ENCODE assay signal across 13 cellular contexts in genomic region chr11:3052567-3052966, GRCh38. TPM values are rescaled to one million over a fixed set of nuclear protein-coding genes. Genes with fewer than 3 reads are reported as not detected.
DNase-seq lines count a peak whose midpoint lies in the region; ATAC-seq and TF ChIP-seq lines count a peak whose summit lies in the region.
"Had no signal": no experiment of that assay in that cellular context is flagged by ENCODE, and none has a peak within 500 bp of the region (broad histone marks: within the 10 kb centered on the region; RNA-seq: fewer than 3 reads in every experiment).

No MANE protein-coding gene starts in this region.

- DNase-seq in CD14-positive monocyte (ENCODE audit: low spot score) (no peak), H9 (no peak), SK-N-MC (ENCODE audit: low read depth, low spot score) (no peak), neural crest cell (ENCODE audit: low read depth, low spot score) (no peak), NCI-H1694 treated with DMSO at 0.1 percent for 48 hours (lab: John Stamatoyannopoulos, UW) (no peak), CD1c-positive myeloid dendritic cell (ENCODE audit: extremely low spot score) (no peak)
- DNase-seq: activated naive CD4-positive, alpha-beta T cell; GDM1; left colon; SHP77 treated with DMSO at 0.1 percent for 48 hours; stimulated activated CD4-positive, alpha-beta T cell treated with anti-CD3 and anti-CD28 coated beads, Interleukin-2, amount 100 ng/mL, for 48 hours had no signal

- H2BK5ac ChIP-seq in H9 (ENCODE audit: insufficient read length, low read length) = no peak overlapping the region

- no peak overlapping the region for H2BK12ac ChIP-seq in H9 (ENCODE audit: insufficient read length, low read depth, low read length)

- H2BK15ac ChIP-seq in H9 (ENCODE audit: low read depth, low read length) = no peak overlapping the region

- no peak overlapping the region for H2BK120ac ChIP-seq in H9 (ENCODE audit: low read depth, low read length, poor library complexity, severe bottlenecking)

- H3K14ac ChIP-seq in H9 (ENCODE audit: insufficient read depth, low read length) = no peak overlapping the region

- H3K79me2 ChIP-seq in H9 (ENCODE audit: insufficient read depth, low read length) = peaks cover 38% of the 10 kb centered on the region; the same call in 1 of the 2 replicates

- H3K9ac ChIP-seq in H9 (ENCODE audit: extremely low read depth, insufficient read length, low read length) = no peak overlapping the region
- H3K9ac ChIP-seq in SK-N-MC (ENCODE audit: insufficient read length) = no peak overlapping the region

- peak overlapping the region; percentile 65 for H3K4me3 ChIP-seq in SK-N-MC
- H3K4me3 ChIP-seq: HAP-1 had no signal

- H3K18ac ChIP-seq in H9 (ENCODE audit: insufficient read length, low read depth, low read length) = no peak overlapping the region

- H3K36me3 ChIP-seq in SK-N-MC (ENCODE audit: insufficient read depth, low read length) = peaks cover 42% of the 10 kb centered on the region; the same call in 1 of the 2 replicates

- no peak overlapping the region for H3K56ac ChIP-seq in H9 (ENCODE audit: insufficient read length, low read depth, low read length)

- no peaks in the 10 kb centered on the region for H3K9me3 ChIP-seq in H9 (ENCODE audit: control insufficient read depth, low read depth, low read length)
- H3K9me3 ChIP-seq in SK-N-MC (ENCODE audit: low read depth, low read length) = no peaks in the 10 kb centered on the region
- H3K9me3 ChIP-seq: HAP-1 had no signal

- peaks cover 5% of the 10 kb centered on the region for H3K23me2 ChIP-seq in H9 (ENCODE audit: insufficient read length, low read depth, low read length, poor library complexity, severe bottlenecking)

- H4K91ac ChIP-seq in H9 (ENCODE audit: insufficient read length, low read depth, low read length) = no peak overlapping the region

- peaks cover 0 to 4% (median 0%) of the 10 kb centered on the region in 7 donors for H3K9me3 Mint-ChIP-seq in CD14-positive monocyte
- H3K9me3 Mint-ChIP-seq in H9 = no peaks in the 10 kb centered on the region
- H3K9me3 Mint-ChIP-seq in neural crest cell = no peaks in the 10 kb centered on the region

- H3K23ac ChIP-seq in H9 (ENCODE audit: insufficient read length, low read depth, low read length) = no peak overlapping the region

- H2AFZ ChIP-seq in H9 (ENCODE audit: low read length) = no peak overlapping the region

- no CpG with 5 or more reads among the region's 11 CpGs for WGBS in H9 (ENCODE audit: extremely low coverage, insufficient read length, low lambda C conversion rate)

- H3T11ph ChIP-seq in H9 (ENCODE audit: low read length) = no peak overlapping the region

- TF ChIP-seq CTCF in CD14-positive monocyte (IDR thresholded peaks at IDR 0.05) (no peak), H9 (conservative IDR thresholded peaks at IDR 0.05) (no peak), neural crest cell (conservative IDR thresholded peaks at IDR 0.05) (no peak)

- peaks cover 30 to 42% of the 10 kb centered on the region in 2 donors for H3K36me3 Mint-ChIP-seq in CD14-positive monocyte
- H3K36me3 Mint-ChIP-seq in H9 (ENCODE audit: insufficient read depth in 1 of 3, low read depth in 3 of 3) = peaks cover 9 to 36% (median 33%) of the 10 kb centered on the region in 3 experiments; a peak in 6 of 7 replicates
- no peaks in the 10 kb centered on the region for H3K36me3 Mint-ChIP-seq in neural crest cell (ENCODE audit: low read depth)

- no peak overlapping the region for H2AK5ac ChIP-seq in H9 (ENCODE audit: insufficient read length, low read length)

- no peak overlapping the region for H4K8ac ChIP-seq in H9 (replicated peaks; ENCODE audit: insufficient read length, low read depth, low read length)

- no peak overlapping the region for H2BK20ac ChIP-seq in H9 (ENCODE audit: low read depth, low read length, poor library complexity, severe bottlenecking)

- intact Hi-C loops in CD14-positive monocyte (cut with micrococcal nuclease) = no loop called here

- H4K5ac ChIP-seq in H9 (ENCODE audit: insufficient read length, low read depth, low read length) = no peak overlapping the region

- peaks cover 0 to 1% (median 0%) of the 10 kb centered on the region in 3 donors for H3K27me3 Mint-ChIP-seq in CD14-positive monocyte (ENCODE audit: low read depth in 3 of 3)
- no peaks in the 10 kb centered on the region for H3K27me3 Mint-ChIP-seq in H9 (ENCODE audit: low read depth)
- H3K27me3 Mint-ChIP-seq in neural crest cell (ENCODE audit: low read depth) = no peaks in the 10 kb centered on the region

- H3K27ac ChIP-seq in H9 (ENCODE audit: insufficient read length, low read depth, low read length) (no peak overlapping the region), SK-N-MC (peak overlapping the region; percentile 77)

- no peak overlapping the region for H3K4ac ChIP-seq in H9 (ENCODE audit: low read depth, low read length)

- H3K27ac Mint-ChIP-seq in CD14-positive monocyte = peak overlapping the region in 4 of 7 donors; percentile 19 to 53 (median 30)
- H3K27ac Mint-ChIP-seq in H9 = peak overlapping the region; percentile 1 to 85 (median 69); a peak in 4 of 7 replicates
- no peak overlapping the region for H3K27ac Mint-ChIP-seq in neural crest cell (ENCODE audit: unreplicated experiment)

- no peak for ATAC-seq in GM21367 (IDR thresholded peaks at IDR 0.05; ENCODE audit: unreplicated experiment)
- ATAC-seq: left colon had no signal

- peaks cover 11% of the 10 kb centered on the region for H3K79me1 ChIP-seq in H9 (ENCODE audit: insufficient read depth, low read depth, low read length, poor library complexity, severe bottlenecking)

- H4K20me1 ChIP-seq in H9 (ENCODE audit: control insufficient read depth, insufficient read depth, insufficient read length) = no peaks in the 10 kb centered on the region

- H3K4me2 ChIP-seq in H9 (ENCODE audit: insufficient read depth, insufficient read length, low read length) = no peak overlapping the region

- H3K4me3 Mint-ChIP-seq in CD14-positive monocyte (no peak overlapping the region), H9 (no peak overlapping the region; a peak in 1 of 5 replicates), neural crest cell (peak overlapping the region; percentile 62)

- H3K4me1 ChIP-seq in H9 (ENCODE audit: insufficient read depth, low read length) = no peaks in the 10 kb centered on the region

- no peaks in the 10 kb centered on the region for H3K27me3 ChIP-seq in H9 (ENCODE audit: insufficient read depth, low read length)

- peaks cover 55% of the 10 kb centered on the region for H3K4me1 Mint-ChIP-seq in CD14-positive monocyte
- H3K4me1 Mint-ChIP-seq in H9 = peaks cover 40 to 47% of the 10 kb centered on the region in 2 experiments
- peaks cover 42% of the 10 kb centered on the region for H3K4me1 Mint-ChIP-seq in neural crest cell

RNA-seq across cellular contexts. Expression of gene CARS1, which starts 4.7 kb away (rescaled TPM):
- 10 to 100 TPM; 30.9 to 35.7 TPM for polyA plus RNA-seq in CD14-positive monocyte
- total RNA-seq in H9 (2021) (82.5 and 92.3 TPM in 2 replicates), neural crest cell (59.2 and 61.8 TPM in 2 replicates)
